8 cellular contexts compared by ENCODE assay signal in genomic region chr3:14946749-14947104, GRCh38. TPM values are rescaled to one million over a fixed set of nuclear protein-coding genes. Genes with fewer than 3 reads are reported as not detected.
DNase-seq lines count a peak whose midpoint lies in the region; ATAC-seq, FAIRE-seq and TF ChIP-seq lines count a peak whose summit lies in the region.

No MANE protein-coding gene starts in this region.

- H3K4me1 Mint-ChIP-seq in activated naive CD4-positive, alpha-beta T cell treated with anti-CD3 and anti-CD28 coated beads, Interleukin-2, amount 50 U/mL, for 24 hours, result peaks cover 52% of the 10 kb centered on the region

- TF ChIP-seq CTCF in GM12878 (IDR thresholded peaks at IDR 0.05 in 2 of 3, conservative IDR thresholded peaks at IDR 0.05 in 1 of 3; ENCODE audit: control insufficient read depth in 2 of 3, extremely low read depth in 1 of 3, insufficient read depth in 1 of 3, low read depth in 3 of 3, low read length in 3 of 3), result no peak
- TF ChIP-seq CTCF in upper lobe of right lung (IDR thresholded peaks at IDR 0.05), result no peak

- H2AFZ ChIP-seq in GM12878 (ENCODE audit: control insufficient read depth, low read depth, low read length), result peak overlapping the region; percentile 77

- H3K4me1 ChIP-seq in GM12878 (ENCODE audit: control insufficient read depth, insufficient read depth, low read length), result peaks cover 3% of the 10 kb centered on the region
- H3K4me1 ChIP-seq in upper lobe of right lung, result peaks cover 19% of the 10 kb centered on the region

- no peak for TF ChIP-seq POLR2A in GM12878 (IDR thresholded peaks at IDR 0.05; ENCODE audit: low read depth, low read length)

- H3K9me3 ChIP-seq in GM12878 (replicated peaks; ENCODE audit: control insufficient read depth, insufficient read depth, low read length) (no peaks in the 10 kb centered on the region), upper lobe of right lung (no peaks in the 10 kb centered on the region)

- SMC1A ChIA-PET in GM12878 (lab: Charles Lee; ENCODE audit: uncharacterized antibody, unreplicated experiment), result interaction anchor here (0.7 to 2.6 kb wide), 7 partner anchors 10 to 151 kb away, joined by 3 to 15 read pairs (median 4); no protein-coding TSS in a partner anchor

- peaks cover 2% of the 10 kb centered on the region for H3K36me3 Mint-ChIP-seq in activated naive CD4-positive, alpha-beta T cell treated with anti-CD3 and anti-CD28 coated beads, Interleukin-2, amount 50 U/mL, for 24 hours

- H3K27ac ChIP-seq in GM12878 (ENCODE audit: control insufficient read depth, insufficient read depth) (peak overlapping the region; percentile 98), upper lobe of right lung (peak overlapping the region; percentile 99)

- H3K4me3 ChIP-seq in GM12878 (peak overlapping the region; percentile 72), upper lobe of right lung (peak overlapping the region; percentile 81)

- H3K9me3 Mint-ChIP-seq in activated naive CD4-positive, alpha-beta T cell treated with anti-CD3 and anti-CD28 coated beads, Interleukin-2, amount 50 U/mL, for 24 hours, result no peaks in the 10 kb centered on the region

- intact Hi-C loops in GM12878 (cut with micrococcal nuclease; ENCODE audit: unreplicated experiment), result loop anchor here (5.0 kb wide), 2 partner anchors 106 to 121 kb away; partner anchors contain the start of gene MRPS25
- intact Hi-C loops in upper lobe of right lung (cut with DNase I), result no loop called here

- peaks cover 54% of the 10 kb centered on the region for H3K79me2 ChIP-seq in GM12878 (ENCODE audit: control insufficient read depth, insufficient read depth, low read length)

- no peaks in the 10 kb centered on the region for H4K20me1 ChIP-seq in GM12878 (ENCODE audit: control insufficient read depth, insufficient read depth)

- peak overlapping the region; percentile 82 for H3K4me2 ChIP-seq in GM12878 (ENCODE audit: control insufficient read depth, insufficient read depth)

- peak overlapping the region; percentile 92 for H3K27ac Mint-ChIP-seq in activated naive CD4-positive, alpha-beta T cell treated with anti-CD3 and anti-CD28 coated beads, Interleukin-2, amount 50 U/mL, for 24 hours

- ATAC-seq in GM12878 (no peak), upper lobe of right lung (no peak), HG03432 (IDR thresholded peaks at IDR 0.05; ENCODE audit: unreplicated experiment) (no peak)

- BruUV-seq in GM12878 (replicated peaks; lab: Mats Ljungman, UMichigan), result no TSS peak

- no peak for TF ChIP-seq RAD21 in GM12878 (IDR thresholded peaks at IDR 0.05; ENCODE audit: insufficient read depth, low read depth, low read length)

- POLR2A ChIA-PET in GM12878 (lab: Charles Lee), result interaction anchor here (0.5 to 2.5 kb wide), 7 partner anchors 9 to 437 kb away, joined by 3 to 10 read pairs (median 3); no protein-coding TSS in a partner anchor

- WGBS in GM12878 (ENCODE audit: insufficient coverage, insufficient replicate concordance, low lambda C conversion rate, missing lambda C conversion rate), result 4% methylated on average over 8 of the region's 8 CpGs

- in situ Hi-C loops in GM12878 (cut with MboI), result no loop called here

- no peak for DNase-seq in activated naive CD4-positive, alpha-beta T cell (lab: John Stamatoyannopoulos, UW)
- DNase-seq in GM12878 (ENCODE audit: low read depth, low spot score), result no peak
- DNase-seq in medulla oblongata (ENCODE audit: extremely low spot score), result peak; percentile 20
- DNase-seq in upper lobe of right lung, result no peak
- no peak for DNase-seq in kidney tubule cell (ENCODE audit: low spot score)
- no peak for DNase-seq in DMS 273 (lab: John Stamatoyannopoulos, UW; ENCODE audit: unreplicated experiment)

- RAD21 ChIA-PET in GM12878 (lab: Charles Lee; ENCODE audit: unreplicated experiment), result interaction anchor here (0.7 to 2.0 kb wide), 8 partner anchors 10 to 152 kb away, joined by 3 to 8 read pairs (median 4); partner anchors contain the start of gene RBSN

- CTCF ChIA-PET in GM12878 (lab: Yijun Ruan, JAX), result interaction anchor here (0.6 to 1.3 kb wide), 4 partner anchors 20 to 166 kb away, joined by 3 to 4 read pairs (median 4); no protein-coding TSS in a partner anchor

- peak overlapping the region; percentile 97 for H3K9ac ChIP-seq in GM12878 (ENCODE audit: control insufficient read depth, insufficient read depth, low read length)

- peaks cover 0 to 6% of the 10 kb centered on the region in 2 experiments for H3K36me3 ChIP-seq in GM12878 (ENCODE audit: control insufficient read depth in 2 of 2, insufficient read depth in 2 of 2, low read length in 1 of 2)
- peaks cover 37% of the 10 kb centered on the region for H3K36me3 ChIP-seq in upper lobe of right lung

- FAIRE-seq in GM12878 (lab: Jason Lieb, UNC), result no peak

- TF ChIP-seq EP300 in GM12878 (IDR thresholded peaks at IDR 0.05; ENCODE audit: borderline replicate concordance in 1 of 2, control insufficient read depth in 1 of 2, low read depth in 2 of 2, low read length in 2 of 2), result no peak

- no peaks in the 10 kb centered on the region for H3K27me3 Mint-ChIP-seq in activated naive CD4-positive, alpha-beta T cell treated with anti-CD3 and anti-CD28 coated beads, Interleukin-2, amount 50 U/mL, for 24 hours

- no peaks in the 10 kb centered on the region for H3K27me3 ChIP-seq in GM12878 (replicated peaks in 1 of 2; ENCODE audit: control insufficient read depth in 2 of 2, insufficient read depth in 2 of 2, low read length in 1 of 2)
- no peaks in the 10 kb centered on the region for H3K27me3 ChIP-seq in upper lobe of right lung

- H3K4me3 Mint-ChIP-seq in activated naive CD4-positive, alpha-beta T cell treated with anti-CD3 and anti-CD28 coated beads, Interleukin-2, amount 50 U/mL, for 24 hours, result peak overlapping the region; percentile 96

TF ChIP-seq in GM12878, 131 proteins besides CTCF, POLR2A, EP300 and RAD21 (continues in another document):
- TF ChIP-seq CREB1 (IDR thresholded peaks at IDR 0.05; ENCODE audit: low read depth), result no peak
- no peak for TF ChIP-seq WRNIP1 (IDR thresholded peaks at IDR 0.05; ENCODE audit: borderline replicate concordance, low read depth, low read length)
- TF ChIP-seq ETV6 (conservative IDR thresholded peaks at IDR 0.05 in 1 of 2, IDR thresholded peaks at IDR 0.05 in 1 of 2; ENCODE audit: borderline replicate concordance in 1 of 2, low read depth in 1 of 2), result no peak
- no peak for TF ChIP-seq ZBTB40 (IDR thresholded peaks at IDR 0.05; ENCODE audit: borderline replicate concordance)
- TF ChIP-seq MTA2 (IDR thresholded peaks at IDR 0.05; ENCODE audit: low read depth), result no peak
- no peak for TF ChIP-seq PML (IDR thresholded peaks at IDR 0.05; ENCODE audit: low read length)

RNA-seq across cellular contexts. Expression of gene NR2C2, which starts 0.7 kb away (rescaled TPM):
- 159 and 163 TPM in 2 replicates for total RNA-seq in GM12878 (2013; cell fraction: nucleolus; rRNA removed)
- 22.8 and 23.2 TPM in 2 replicates for total RNA-seq in GM12878 (2014; rRNA removed)
- total RNA-seq in GM12878 (2014; rRNA removed; fragmentation: Illumina TruSeq; extraction: Trizol), result 16.9 and 18.0 TPM in 2 replicates
- 28.2 and 30.3 TPM in 2 replicates for total RNA-seq in GM12878 (2021)
- polyA plus RNA-seq in GM12878 (2011; ENCODE audit: low read depth), result 8.9 TPM
- polyA plus RNA-seq in GM12878 (2011; rRNA removed), result 18.6 and 20.3 TPM in 2 replicates
- polyA plus RNA-seq in GM12878 (2011; cell fraction: cytosol; rRNA removed), result 12.8 and 14.0 TPM in 2 replicates
- 85.1 and 85.9 TPM in 2 replicates for polyA plus RNA-seq in GM12878 (2011; cell fraction: nucleus; rRNA removed)
- polyA plus RNA-seq in GM12878 (2012), result 12.6 and 14.3 TPM in 2 replicates
- polyA plus RNA-seq in GM12878 (2014; fragmentation: Illumina TruSeq; extraction: Trizol), result 19.7 and 22.1 TPM in 2 replicates
- polyA plus RNA-seq in GM12878 (2014; fragmentation: Nextera tagmentation; extraction: Ambion mirVana), result 1 to 10 TPM; 2.7 to 4.5 TPM
- 16.8 and 21.2 TPM in 2 replicates for polyA plus RNA-seq in GM12878 (2014; rRNA removed)
- polyA plus RNA-seq in GM12878 (2016; fragmentation: Nextera tagmentation; extraction: Ambion mirVana), result 10 to 100 TPM in 1 of 2 experiments, 1 to 10 TPM in 1; 7.3 to 16.1 TPM
- 34.5 and 35.7 TPM in 2 replicates for polyA minus RNA-seq in GM12878 (2011; rRNA and poly(A)+ RNA removed)
- 10.7 and 18.3 TPM in 2 replicates for polyA minus RNA-seq in GM12878 (2011; cell fraction: cytosol; rRNA and poly(A)+ RNA removed)
- polyA minus RNA-seq in GM12878 (2011; cell fraction: nucleus; rRNA and poly(A)+ RNA removed), result 37.5 and 70.9 TPM in 2 replicates
- total RNA-seq in upper lobe of right lung, result 52.5 TPM
